19 cellular contexts compared by ENCODE assay signal in genomic region chr18:32754508-32755263, GRCh38.
DNase-seq lines count a peak whose midpoint lies in the region; ATAC-seq and TF ChIP-seq lines count a peak whose summit lies in the region.
"Had no signal": no experiment of that assay in that cellular context is flagged by ENCODE, and none has a peak within 500 bp of the region (broad histone marks: within the 10 kb centered on the region; RNA-seq: fewer than 3 reads in every experiment).

No MANE protein-coding gene starts in this region.

- no peak overlapping the region for H3K9ac ChIP-seq in DND-41 (ENCODE audit: low read depth, low read length)
- no peak overlapping the region for H3K9ac ChIP-seq in HUES48 (ENCODE audit: low read depth, low read length)
- no peak overlapping the region for H3K9ac ChIP-seq in iPS-18a (ENCODE audit: low read length)

- no peaks in the 10 kb centered on the region for H4K20me1 ChIP-seq in DND-41 (ENCODE audit: insufficient read depth, low read length)

- DNase-seq in DND-41: no peak
- DNase-seq in activated naive CD4-positive, alpha-beta T cell treated with anti-CD3 and anti-CD28 coated beads, Interleukin-2, amount 10 ng/mL, durations not matched to agents 7 days and 5 days: no peak
- no peak for DNase-seq in kidney glomerular epithelial cell (lab: John Stamatoyannopoulos, UW)
- no peak for DNase-seq in C1 segment of cervical spinal cord (lab: John Stamatoyannopoulos, UW)
- DNase-seq: ACHN; AML-193; Caco-2; CD4-positive, CD25-positive, alpha-beta regulatory T cell; KG1; NCI-H1048; NCI-H1694; NCI-H345; NK-92 treated with Interleukin-12 subunit alpha and Interleukin-12 subunit beta, amount 100 ng/mL, for 24 hours; SHP77 treated with DMSO at 0.1 percent for 48 hours had no signal

- peak overlapping the region; percentile 44 for H2AFZ ChIP-seq in DND-41 (ENCODE audit: low read depth, low read length)

- H3K27ac Mint-ChIP-seq in stimulated activated memory B cell treated with anti-CD40 and anti-IgM and Interleukin-4, amounts not matched to agents 10 μg/mL and 1 μg/mL and 100 μg/mL, for 72 hours: peak overlapping the region; percentile 59
- H3K27ac Mint-ChIP-seq in activated naive CD4-positive, alpha-beta T cell treated with anti-CD3 and anti-CD28 coated beads, Interleukin-2, amount 10 ng/mL, durations not matched to agents 7 days and 5 days: no peak overlapping the region

- ATAC-seq in DND-41 (ENCODE audit: insufficient read depth, low read depth): no peak
- no peak for ATAC-seq in stimulated activated memory B cell treated with anti-CD40 and anti-IgM and Interleukin-4, amounts not matched to agents 10 μg/mL and 1 μg/mL and 100 μg/mL, for 72 hours
- ATAC-seq: HCT116, HepG2 had no signal

- no peaks in the 10 kb centered on the region for H3K9me3 ChIP-seq in DND-41 (ENCODE audit: insufficient read depth, low read length, severe bottlenecking)
- H3K9me3 ChIP-seq in HUES48 (ENCODE audit: control insufficient read depth, insufficient read depth, low read length): no peaks in the 10 kb centered on the region
- no peaks in the 10 kb centered on the region for H3K9me3 ChIP-seq in iPS-18a (ENCODE audit: control insufficient read depth, low read depth, low read length)
- H3K9me3 ChIP-seq: Caco-2 had no signal

- H3K27ac ChIP-seq in DND-41 (ENCODE audit: low read length) (no peak overlapping the region), HUES48 (ENCODE audit: low read depth, low read length) (peak overlapping the region; percentile 87), iPS-18a (ENCODE audit: low read length) (no peak overlapping the region)

- no peak for TF ChIP-seq CTCF in DND-41 (IDR thresholded peaks at IDR 0.05; ENCODE audit: borderline replicate concordance, extremely low read depth, low read length, poor library complexity, severe bottlenecking)

- H3K4me2 ChIP-seq in DND-41 (ENCODE audit: insufficient read depth, low read length): no peak overlapping the region

- H3K9me3 Mint-ChIP-seq in stimulated activated memory B cell treated with anti-CD40 and anti-IgM and Interleukin-4, amounts not matched to agents 10 μg/mL and 1 μg/mL and 100 μg/mL, for 72 hours: no peaks in the 10 kb centered on the region
- H3K9me3 Mint-ChIP-seq in activated naive CD4-positive, alpha-beta T cell treated with anti-CD3 and anti-CD28 coated beads, Interleukin-2, amount 10 ng/mL, durations not matched to agents 7 days and 5 days: no peaks in the 10 kb centered on the region

- no peak overlapping the region for H3K4me3 Mint-ChIP-seq in stimulated activated memory B cell treated with anti-CD40 and anti-IgM and Interleukin-4, amounts not matched to agents 10 μg/mL and 1 μg/mL and 100 μg/mL, for 72 hours
- no peak overlapping the region for H3K4me3 Mint-ChIP-seq in activated naive CD4-positive, alpha-beta T cell treated with anti-CD3 and anti-CD28 coated beads, Interleukin-2, amount 10 ng/mL, durations not matched to agents 7 days and 5 days
- H3K4me3 Mint-ChIP-seq: CD4-positive, CD25-positive, alpha-beta regulatory T cell had no signal

- peaks cover 26% of the 10 kb centered on the region for H3K36me3 Mint-ChIP-seq in stimulated activated memory B cell treated with anti-CD40 and anti-IgM and Interleukin-4, amounts not matched to agents 10 μg/mL and 1 μg/mL and 100 μg/mL, for 72 hours
- no peaks in the 10 kb centered on the region for H3K36me3 Mint-ChIP-seq in activated naive CD4-positive, alpha-beta T cell treated with anti-CD3 and anti-CD28 coated beads, Interleukin-2, amount 10 ng/mL, durations not matched to agents 7 days and 5 days
- H3K36me3 Mint-ChIP-seq: CD4-positive, CD25-positive, alpha-beta regulatory T cell had no signal

- peaks cover 74% of the 10 kb centered on the region for H3K4me1 Mint-ChIP-seq in stimulated activated memory B cell treated with anti-CD40 and anti-IgM and Interleukin-4, amounts not matched to agents 10 μg/mL and 1 μg/mL and 100 μg/mL, for 72 hours
- H3K4me1 Mint-ChIP-seq in activated naive CD4-positive, alpha-beta T cell treated with anti-CD3 and anti-CD28 coated beads, Interleukin-2, amount 10 ng/mL, durations not matched to agents 7 days and 5 days: no peaks in the 10 kb centered on the region
- H3K4me1 Mint-ChIP-seq: CD4-positive, CD25-positive, alpha-beta regulatory T cell had no signal

- H3K4me1 ChIP-seq in DND-41 (ENCODE audit: insufficient read depth, low read length) (peaks cover 19% of the 10 kb centered on the region), HUES48 (ENCODE audit: control insufficient read depth, insufficient read depth, low read length) (peaks cover 24% of the 10 kb centered on the region), iPS-18a (ENCODE audit: control insufficient read depth, low read depth, low read length) (peaks cover 36% of the 10 kb centered on the region)
- H3K4me1 ChIP-seq: Caco-2 had no signal

- CTCF ChIA-PET in activated naive CD4-positive, alpha-beta T cell treated with anti-CD3 and anti-CD28 coated beads, Interleukin-2, amount 10 ng/mL, durations not matched to agents 7 days and 5 days (lab: Charles Lee): no interaction called here

- H3K27me3 ChIP-seq in DND-41 (ENCODE audit: insufficient read depth, low read length, poor library complexity): no peaks in the 10 kb centered on the region
- H3K27me3 ChIP-seq in HUES48 (ENCODE audit: control insufficient read depth, insufficient read depth, low read length): no peaks in the 10 kb centered on the region
- H3K27me3 ChIP-seq in iPS-18a (ENCODE audit: control insufficient read depth, insufficient read depth, low read length): no peaks in the 10 kb centered on the region

- H3K36me3 ChIP-seq in DND-41 (ENCODE audit: insufficient read depth, low read length) (no peaks in the 10 kb centered on the region), HUES48 (ENCODE audit: control insufficient read depth, insufficient read depth, low read length) (no peaks in the 10 kb centered on the region), iPS-18a (ENCODE audit: control insufficient read depth, low read depth, low read length) (no peaks in the 10 kb centered on the region)

- no peaks in the 10 kb centered on the region for H3K79me2 ChIP-seq in DND-41 (ENCODE audit: insufficient read depth, low read length)

- H3K4me3 ChIP-seq in DND-41 (ENCODE audit: low read depth in 1 of 2, low read length in 2 of 2) (no peak overlapping the region), HUES48 (ENCODE audit: low read depth, low read length) (no peak overlapping the region), iPS-18a (ENCODE audit: low read length) (peak overlapping the region; percentile 14)

- no peaks in the 10 kb centered on the region for H3K27me3 Mint-ChIP-seq in stimulated activated memory B cell treated with anti-CD40 and anti-IgM and Interleukin-4, amounts not matched to agents 10 μg/mL and 1 μg/mL and 100 μg/mL, for 72 hours
- peaks cover 3% of the 10 kb centered on the region for H3K27me3 Mint-ChIP-seq in activated naive CD4-positive, alpha-beta T cell treated with anti-CD3 and anti-CD28 coated beads, Interleukin-2, amount 10 ng/mL, durations not matched to agents 7 days and 5 days
